In the genomic region with DNA sequence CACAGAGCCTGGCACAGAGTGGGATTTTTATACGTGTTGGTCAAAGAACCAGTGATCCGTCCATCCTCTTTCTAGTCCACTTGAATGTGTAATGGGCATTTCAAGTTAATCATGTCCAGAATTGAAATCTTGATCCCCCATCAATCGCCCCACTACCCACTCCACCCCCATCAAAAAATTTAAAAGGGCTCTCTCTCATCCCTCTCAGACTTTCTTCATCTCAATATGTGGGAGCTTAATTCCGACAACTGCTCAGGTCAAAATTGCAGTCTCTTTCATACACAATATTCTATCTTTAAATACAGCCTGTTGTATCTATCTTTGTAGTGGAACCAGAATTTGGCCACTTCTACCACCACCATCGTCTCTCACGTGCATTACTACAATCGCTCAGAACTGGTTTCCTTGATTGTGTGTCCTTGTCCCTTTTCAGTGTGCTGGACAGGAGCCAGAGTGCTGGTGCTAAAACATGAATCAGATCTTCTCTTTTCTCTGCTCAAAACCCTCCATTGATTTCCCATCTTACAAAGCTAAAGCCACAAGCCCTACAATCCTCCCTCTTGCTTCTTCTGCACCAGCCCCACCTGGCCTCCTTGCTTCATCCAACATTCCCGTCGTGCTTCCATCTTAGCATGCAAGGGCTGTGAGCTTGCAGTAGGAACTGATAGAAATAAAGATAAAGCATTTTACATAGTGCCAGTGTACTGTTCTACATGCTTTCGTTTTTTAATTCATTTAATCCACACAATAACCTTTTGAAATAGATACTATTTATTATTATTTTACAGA, we compare ENCODE assay signal across 9 cellular contexts. TPM values are rescaled to one million over a fixed set of nuclear protein-coding genes. Genes with fewer than 3 reads are reported as not detected.
DNase-seq lines count a peak whose midpoint lies in the region; TF ChIP-seq lines count a peak whose summit lies in the region.
"Had no signal": no experiment of that assay in that cellular context is flagged by ENCODE, and none has a peak within 500 bp of the region (broad histone marks: within the 10 kb centered on the region; RNA-seq: fewer than 3 reads in every experiment).

No MANE protein-coding gene starts in this region.

- no peak for DNase-seq in Jurkat, Clone E6-1 (ENCODE audit: low read depth, low spot score)
- DNase-seq in brain microvascular endothelial cell (no peak), NCI-H1048 (lab: John Stamatoyannopoulos, UW) (no peak), HPDE6-E6E7 (ENCODE audit: extremely low spot score) (no peak), RPMI8226 (no peak)
- no peak for DNase-seq in activated CD4-positive, CD25-positive, alpha-beta regulatory T cell treated with anti-CD3 and anti-CD28 coated beads, Interleukin-2, amount 50 U/mL, for 72 hours

- peaks cover 10% of the 10 kb centered on the region for H3K36me3 Mint-ChIP-seq in nephron (ENCODE audit: low read depth)

- in situ Hi-C loops in brain microvascular endothelial cell (cut with HindIII; ENCODE audit: low pct_ligation_motif_present, low sequenced_read_pairs), result no loop called here

- peaks cover 6 to 21% (median 15%) of the 10 kb centered on the region in 10 experiments for H3K4me1 ChIP-seq in BLaER1 treated with 17β-estradiol and CSF1 and Interleukin-3, amounts not matched to agents 10 nM and 100 nM
- H3K4me1 ChIP-seq: foreskin keratinocyte had no signal

- H3K27me3 ChIP-seq in BLaER1 treated with 17β-estradiol and CSF1 and Interleukin-3, amounts not matched to agents 10 nM and 100 nM, result no peaks in the 10 kb centered on the region
- no peaks in the 10 kb centered on the region for H3K27me3 ChIP-seq in brain microvascular endothelial cell (replicated peaks)
- H3K27me3 ChIP-seq: foreskin keratinocyte had no signal

- peak overlapping the region; percentile 91 to 93 (median 93) for H3K4me3 Mint-ChIP-seq in nephron

- peak overlapping the region in 1 of 3 experiments; percentile 25 for H3K27ac Mint-ChIP-seq in nephron

- peaks cover 28% of the 10 kb centered on the region for H3K27me3 Mint-ChIP-seq in nephron (ENCODE audit: low read depth)

- H3K4me1 Mint-ChIP-seq in nephron, result peaks cover 18% of the 10 kb centered on the region

- H3K9me3 ChIP-seq in BLaER1 treated with 17β-estradiol and CSF1 and Interleukin-3, amounts not matched to agents 10 nM and 100 nM (replicated peaks in 1 of 11), result peaks cover 6 to 11% (median 7%) of the 10 kb centered on the region in 11 experiments; a peak in 18 of 22 replicates

- H3K36me3 ChIP-seq in BLaER1 treated with 17β-estradiol and CSF1 and Interleukin-3, amounts not matched to agents 10 nM and 100 nM, result peaks cover 0 to 6% (median 0%) of the 10 kb centered on the region in 11 experiments; a peak in 5 of 22 replicates
- H3K36me3 ChIP-seq in brain microvascular endothelial cell (replicated peaks), result peaks cover 2% of the 10 kb centered on the region

- peak overlapping the region; percentile 79 to 98 (median 91) for H3K4me2 ChIP-seq in BLaER1 treated with 17β-estradiol and CSF1 and Interleukin-3, amounts not matched to agents 10 nM and 100 nM

- 0 out of 22 replicates have a peak overlapping the region, but pooled peaks of 1 of the 11 experiments have one; percentile 80 for H3K9ac ChIP-seq in BLaER1 treated with 17β-estradiol and CSF1 and Interleukin-3, amounts not matched to agents 10 nM and 100 nM

- no peaks in the 10 kb centered on the region for H3K9me3 Mint-ChIP-seq in nephron

- TF ChIP-seq CTCF in brain microvascular endothelial cell (IDR thresholded peaks at IDR 0.05; ENCODE audit: low read depth, low read length, missing control alignments) (no peak), nephron (IDR thresholded peaks at IDR 0.05; ENCODE audit: unreplicated experiment in 3 of 3) (no peak)

- peaks cover 0 to 22% (median 0%) of the 10 kb centered on the region in 11 experiments; a peak in 5 of 22 replicates for H4K20me1 ChIP-seq in BLaER1 treated with 17β-estradiol and CSF1 and Interleukin-3, amounts not matched to agents 10 nM and 100 nM

- H3K27ac ChIP-seq in BLaER1 treated with 17β-estradiol and CSF1 and Interleukin-3, amounts not matched to agents 10 nM and 100 nM, result no peak overlapping the region
- H3K27ac ChIP-seq in brain microvascular endothelial cell, result no peak overlapping the region

- H3K4me3 ChIP-seq in BLaER1 treated with 17β-estradiol and CSF1 and Interleukin-3, amounts not matched to agents 10 nM and 100 nM, result peak overlapping the region; percentile 70 to 89 (median 77); a peak in 18 of 20 replicates
- peak overlapping the region; percentile 71 for H3K4me3 ChIP-seq in Jurkat, Clone E6-1 (ENCODE audit: low read length)
- H3K4me3 ChIP-seq in brain microvascular endothelial cell (ENCODE audit: low read depth, low read length), result peak overlapping the region; percentile 95

RNA-seq across cellular contexts. Expression of a gene that starts 0.8 kb away (rescaled TPM):
- 11.3 TPM for polyA plus RNA-seq in Jurkat, Clone E6-1 (2012; ENCODE audit: insufficient read depth, insufficient read length)

RNA-seq across cellular contexts. Expression of a gene that starts 9.1 kb away (rescaled TPM):
- polyA plus RNA-seq in Jurkat, Clone E6-1 (2012; ENCODE audit: insufficient read depth, insufficient read length), result 14.3 TPM

RNA-seq across cellular contexts. Expression of a gene that starts 38.9 kb away (rescaled TPM):
- 51.1 TPM for polyA plus RNA-seq in Jurkat, Clone E6-1 (2012; ENCODE audit: insufficient read depth, insufficient read length)
